ENCODE assay signal across 8 cellular contexts in the genomic region with DNA sequence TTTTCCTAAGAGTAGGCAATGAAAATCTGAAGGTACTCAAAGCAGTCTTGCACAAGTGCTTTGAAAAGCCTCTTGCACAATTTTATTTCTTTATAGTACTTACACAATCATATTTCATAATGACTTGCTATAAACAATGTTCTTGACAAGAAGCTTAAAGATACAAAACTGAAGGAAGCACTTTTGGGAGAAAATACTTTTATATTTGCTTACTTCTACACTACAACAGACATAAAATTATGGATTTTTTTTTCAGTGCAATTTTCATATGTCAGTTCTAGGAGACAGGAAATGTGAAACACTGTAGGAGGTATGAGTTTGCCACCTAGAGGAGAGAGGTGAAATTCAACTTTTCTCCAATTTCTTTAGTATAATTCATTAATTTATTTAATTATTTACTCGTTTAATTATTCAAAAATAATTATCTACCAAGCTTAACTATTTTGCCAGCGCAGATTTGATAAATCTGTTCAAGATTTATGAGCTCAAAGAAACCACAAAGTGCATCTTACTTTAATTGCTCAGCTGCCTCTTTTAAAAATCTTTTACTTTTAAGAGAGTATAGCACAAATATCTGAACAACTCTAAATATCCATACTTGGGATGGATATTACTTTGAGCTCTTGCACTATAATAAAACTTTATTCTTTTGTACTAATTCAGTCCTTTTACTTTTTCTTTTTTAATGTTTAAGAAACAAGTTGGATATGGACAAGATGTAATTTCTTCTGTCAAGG. TPM values are rescaled to one million over a fixed set of nuclear protein-coding genes. Genes with fewer than 3 reads are reported as not detected.
DNase-seq lines count a peak whose midpoint lies in the region; ATAC-seq, FAIRE-seq and TF ChIP-seq lines count a peak whose summit lies in the region.

No MANE protein-coding gene starts in this region.

- dilution Hi-C loops in keratinocyte (cut with MboI; ENCODE audit: extremely low pct_ligation_motif_present, low sequenced_read_pairs): loop anchor here (25.0 kb wide), 1 partner anchor 199 kb away; no protein-coding TSS in a partner anchor

- peak in 2 of 3 experiments; percentile 14 to 28 for TF ChIP-seq CTCF in keratinocyte (optimal IDR thresholded peaks at IDR 0.05 in 1 of 3, IDR thresholded peaks at IDR 0.05 in 1 of 3, conservative IDR thresholded peaks at IDR 0.05 in 1 of 3; ENCODE audit: extremely low read depth in 1 of 3, insufficient read depth in 2 of 3, low read length in 3 of 3)
- TF ChIP-seq CTCF in WTC11 (IDR thresholded peaks at IDR 0.05): no peak

- H3K9ac ChIP-seq in keratinocyte (ENCODE audit: control insufficient read depth, extremely low read depth, insufficient read depth, low read length): peak overlapping the region; percentile 69

- H3K4me1 ChIP-seq in keratinocyte (ENCODE audit: control insufficient read depth, extremely low read depth, insufficient read depth, low read length): peaks cover 56% of the 10 kb centered on the region

- H3K9me3 Mint-ChIP-seq in WTC11: no peaks in the 10 kb centered on the region

- no peak overlapping the region for H2AFZ ChIP-seq in keratinocyte (ENCODE audit: control insufficient read depth, low read length)

- peaks cover 8% of the 10 kb centered on the region for H3K4me1 Mint-ChIP-seq in WTC11

- ATAC-seq in HG02852 (IDR thresholded peaks at IDR 0.05; ENCODE audit: unreplicated experiment) (peak; percentile 46), WTC11 (no peak), GM19455 (IDR thresholded peaks at IDR 0.05; ENCODE audit: unreplicated experiment) (no peak)

- peak; percentile 61 for DNase-seq in DMS 273 (lab: John Stamatoyannopoulos, UW; ENCODE audit: unreplicated experiment)
- peak; percentile 47 for DNase-seq in SW480 (ENCODE audit: low spot score)
- DNase-seq in keratinocyte (ENCODE audit: low read depth, low spot score): no peak
- DNase-seq in retina: no peak
- DNase-seq in NCI-H187 (lab: John Stamatoyannopoulos, UW): no peak
- DNase-seq in WTC11 (ENCODE audit: low spot score): no peak

- no peaks in the 10 kb centered on the region for H3K79me2 ChIP-seq in keratinocyte (ENCODE audit: control insufficient read depth, insufficient read depth, low read length)

- no peaks in the 10 kb centered on the region for H4K20me1 ChIP-seq in keratinocyte (ENCODE audit: control insufficient read depth, extremely low read depth, insufficient read depth, low read length)

- H3K27ac ChIP-seq in keratinocyte (ENCODE audit: control insufficient read depth, insufficient read depth, low read length): peak overlapping the region; percentile 92

- no peaks in the 10 kb centered on the region for H3K9me3 ChIP-seq in keratinocyte (ENCODE audit: control insufficient read depth, low read depth, low read length)

- no peaks in the 10 kb centered on the region for H3K9me1 ChIP-seq in keratinocyte (ENCODE audit: control insufficient read depth, extremely low read depth, insufficient read depth, low read length)

- H3K36me3 ChIP-seq in keratinocyte (ENCODE audit: control insufficient read depth in 2 of 2, extremely low read depth in 1 of 2, insufficient read depth in 2 of 2, low read length in 2 of 2): no peaks in the 10 kb centered on the region

- POLR2A ChIA-PET in WTC11 (lab: Charles Lee): no interaction called here

- no peak overlapping the region for H3K4me3 Mint-ChIP-seq in WTC11

- no peaks in the 10 kb centered on the region for H3K27me3 ChIP-seq in keratinocyte (ENCODE audit: control insufficient read depth, extremely low read depth, insufficient read depth, low read length)

- CTCF ChIA-PET in WTC11 (lab: Charles Lee): interaction anchor here (1.2 to 2.3 kb wide), 3 partner anchors 29 to 104 kb away, joined by 4 to 7 read pairs (median 4); partner anchors contain the start of gene CDKN2B

- no peak for FAIRE-seq in keratinocyte (lab: Jason Lieb, UNC)

- no peaks in the 10 kb centered on the region for H3K27me3 Mint-ChIP-seq in WTC11 (ENCODE audit: low read depth)

- H3K36me3 Mint-ChIP-seq in WTC11: no peaks in the 10 kb centered on the region

- H3K27ac Mint-ChIP-seq in WTC11: no peak overlapping the region

- H3K4me3 ChIP-seq in keratinocyte (ENCODE audit: control insufficient read depth in 2 of 3, extremely low read depth in 1 of 3, insufficient read depth in 2 of 3, low read depth in 1 of 3, low read length in 3 of 3): peak overlapping the region in 1 of 3 experiments; percentile 30

- H3K4me2 ChIP-seq in keratinocyte (ENCODE audit: control insufficient read depth, extremely low read depth, insufficient read depth, low read depth, low read length): peak overlapping the region; percentile 84

TF ChIP-seq in WTC11, 78 proteins besides CTCF, POLR2A, EP300 and RAD21 (continues in another document):
- no peak for TF ChIP-seq ZNF138 (CRISPR knock-in tag; conservative IDR thresholded peaks at IDR 0.05)
- TF ChIP-seq, protein P1, sequence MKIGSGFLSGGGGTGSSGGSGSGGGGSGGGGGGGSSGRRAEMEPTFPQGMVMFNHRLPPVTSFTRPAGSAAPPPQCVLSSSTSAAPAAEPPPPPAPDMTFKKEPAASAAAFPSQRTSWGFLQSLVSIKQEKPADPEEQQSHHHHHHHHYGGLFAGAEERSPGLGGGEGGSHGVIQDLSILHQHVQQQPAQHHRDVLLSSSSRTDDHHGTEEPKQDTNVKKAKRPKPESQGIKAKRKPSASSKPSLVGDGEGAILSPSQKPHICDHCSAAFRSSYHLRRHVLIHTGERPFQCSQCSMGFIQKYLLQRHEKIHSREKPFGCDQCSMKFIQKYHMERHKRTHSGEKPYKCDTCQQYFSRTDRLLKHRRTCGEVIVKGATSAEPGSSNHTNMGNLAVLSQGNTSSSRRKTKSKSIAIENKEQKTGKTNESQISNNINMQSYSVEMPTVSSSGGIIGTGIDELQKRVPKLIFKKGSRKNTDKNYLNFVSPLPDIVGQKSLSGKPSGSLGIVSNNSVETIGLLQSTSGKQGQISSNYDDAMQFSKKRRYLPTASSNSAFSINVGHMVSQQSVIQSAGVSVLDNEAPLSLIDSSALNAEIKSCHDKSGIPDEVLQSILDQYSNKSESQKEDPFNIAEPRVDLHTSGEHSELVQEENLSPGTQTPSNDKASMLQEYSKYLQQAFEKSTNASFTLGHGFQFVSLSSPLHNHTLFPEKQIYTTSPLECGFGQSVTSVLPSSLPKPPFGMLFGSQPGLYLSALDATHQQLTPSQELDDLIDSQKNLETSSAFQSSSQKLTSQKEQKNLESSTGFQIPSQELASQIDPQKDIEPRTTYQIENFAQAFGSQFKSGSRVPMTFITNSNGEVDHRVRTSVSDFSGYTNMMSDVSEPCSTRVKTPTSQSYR (CRISPR knock-in tag; IDR thresholded peaks at IDR 0.05): no peak
- no peak for TF ChIP-seq ZMAT4 (CRISPR knock-in tag; IDR thresholded peaks at IDR 0.05)
- TF ChIP-seq, protein P2, sequence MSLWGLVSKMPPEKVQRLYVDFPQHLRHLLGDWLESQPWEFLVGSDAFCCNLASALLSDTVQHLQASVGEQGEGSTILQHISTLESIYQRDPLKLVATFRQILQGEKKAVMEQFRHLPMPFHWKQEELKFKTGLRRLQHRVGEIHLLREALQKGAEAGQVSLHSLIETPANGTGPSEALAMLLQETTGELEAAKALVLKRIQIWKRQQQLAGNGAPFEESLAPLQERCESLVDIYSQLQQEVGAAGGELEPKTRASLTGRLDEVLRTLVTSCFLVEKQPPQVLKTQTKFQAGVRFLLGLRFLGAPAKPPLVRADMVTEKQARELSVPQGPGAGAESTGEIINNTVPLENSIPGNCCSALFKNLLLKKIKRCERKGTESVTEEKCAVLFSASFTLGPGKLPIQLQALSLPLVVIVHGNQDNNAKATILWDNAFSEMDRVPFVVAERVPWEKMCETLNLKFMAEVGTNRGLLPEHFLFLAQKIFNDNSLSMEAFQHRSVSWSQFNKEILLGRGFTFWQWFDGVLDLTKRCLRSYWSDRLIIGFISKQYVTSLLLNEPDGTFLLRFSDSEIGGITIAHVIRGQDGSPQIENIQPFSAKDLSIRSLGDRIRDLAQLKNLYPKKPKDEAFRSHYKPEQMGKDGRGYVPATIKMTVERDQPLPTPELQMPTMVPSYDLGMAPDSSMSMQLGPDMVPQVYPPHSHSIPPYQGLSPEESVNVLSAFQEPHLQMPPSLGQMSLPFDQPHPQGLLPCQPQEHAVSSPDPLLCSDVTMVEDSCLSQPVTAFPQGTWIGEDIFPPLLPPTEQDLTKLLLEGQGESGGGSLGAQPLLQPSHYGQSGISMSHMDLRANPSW (CRISPR knock-in tag; conservative IDR thresholded peaks at IDR 0.05; ENCODE audit: low read depth): no peak

RNA-seq across cellular contexts. Expression of gene CDKN2B, which starts 29.0 kb away (rescaled TPM):
- polyA plus RNA-seq in keratinocyte: 17.9 to 34.3 TPM (median 19.9 TPM) in 3 replicates
- polyA plus RNA-seq in keratinocyte (2011; ENCODE audit: low read depth): 48.0 TPM
- polyA plus RNA-seq in keratinocyte (2011; cell fraction: cytosol; rRNA removed): 19.5 and 25.4 TPM in 2 replicates
- polyA plus RNA-seq in keratinocyte (2011; cell fraction: nucleus; rRNA removed): 70.7 and 78.3 TPM in 2 replicates
- 15.3 and 67.4 TPM in 2 replicates for polyA plus RNA-seq in keratinocyte (2012; ENCODE audit: low replicate concordance)
- 5.9 to 22.6 TPM (median 17.3 TPM) in 3 replicates for polyA minus RNA-seq in keratinocyte
- 22.6 TPM for polyA minus RNA-seq in keratinocyte (2011; cell fraction: cytosol; rRNA and poly(A)+ RNA removed)
- polyA minus RNA-seq in keratinocyte (2011; cell fraction: nucleus; rRNA and poly(A)+ RNA removed): 29.0 and 38.3 TPM in 2 replicates
- 0.13 to 0.73 TPM (median 0.46 TPM) in 3 replicates for total RNA-seq in WTC11 (2021)

RNA-seq across cellular contexts. Expression of gene CDKN2B-AS1, which starts 43.5 kb away (rescaled TPM):
- polyA plus RNA-seq in keratinocyte: 0.61 to 1.4 TPM (median 1.1 TPM) in 3 replicates
- 0.47 TPM for polyA plus RNA-seq in keratinocyte (2011; ENCODE audit: low read depth)
- polyA plus RNA-seq in keratinocyte (2011; cell fraction: cytosol; rRNA removed): 0.35 and 0.73 TPM in 2 replicates
- 1.9 and 2.1 TPM in 2 replicates for polyA plus RNA-seq in keratinocyte (2011; cell fraction: nucleus; rRNA removed)
- 0.33 and 0.52 TPM in 2 replicates for polyA plus RNA-seq in keratinocyte (2012; ENCODE audit: low replicate concordance)
- 1.4 to 2.5 TPM in 2 of 3 replicates, not detected in the other for polyA minus RNA-seq in keratinocyte
- not detected for polyA minus RNA-seq in keratinocyte (2011; cell fraction: cytosol; rRNA and poly(A)+ RNA removed)
- 2.3 and 5.0 TPM in 2 replicates for polyA minus RNA-seq in keratinocyte (2011; cell fraction: nucleus; rRNA and poly(A)+ RNA removed)
- total RNA-seq in WTC11 (2021): 0.21 to 0.24 TPM in 2 of 3 replicates, not detected in the other

RNA-seq across cellular contexts. Expression of gene CDKN2A, which starts 43.9 kb away (rescaled TPM):
- 65.1 to 125 TPM (median 65.3 TPM) in 3 replicates for polyA plus RNA-seq in keratinocyte
- 6.5 TPM for polyA plus RNA-seq in keratinocyte (2011; ENCODE audit: low read depth)
- polyA plus RNA-seq in keratinocyte (2011; cell fraction: cytosol; rRNA removed): 80.4 and 163 TPM in 2 replicates
- polyA plus RNA-seq in keratinocyte (2011; cell fraction: nucleus; rRNA removed): 46.8 and 77.8 TPM in 2 replicates
- polyA plus RNA-seq in keratinocyte (2012; ENCODE audit: low replicate concordance): 48.9 and 98.0 TPM in 2 replicates
- polyA minus RNA-seq in keratinocyte: 7.4 to 19.5 TPM (median 14.6 TPM) in 3 replicates
- polyA minus RNA-seq in keratinocyte (2011; cell fraction: cytosol; rRNA and poly(A)+ RNA removed): 207 TPM
- polyA minus RNA-seq in keratinocyte (2011; cell fraction: nucleus; rRNA and poly(A)+ RNA removed): 23.7 and 31.8 TPM in 2 replicates
- total RNA-seq in WTC11 (2021): 0.50 to 0.57 TPM (median 0.57 TPM) in 3 replicates

Comparison
In these comparisons a context has a peak if more than half of its experiments do, and no peak if none do; other contexts are left out.
1. DNase-seq: peak in DMS 273 (single experiment) and SW480 (single experiment); none in keratinocyte (single experiment), retina (single experiment), NCI-H187 (0 of 2) and WTC11 (single experiment).